Comparison of ENCODE assay signal across 2 cellular contexts in the genomic region with DNA sequence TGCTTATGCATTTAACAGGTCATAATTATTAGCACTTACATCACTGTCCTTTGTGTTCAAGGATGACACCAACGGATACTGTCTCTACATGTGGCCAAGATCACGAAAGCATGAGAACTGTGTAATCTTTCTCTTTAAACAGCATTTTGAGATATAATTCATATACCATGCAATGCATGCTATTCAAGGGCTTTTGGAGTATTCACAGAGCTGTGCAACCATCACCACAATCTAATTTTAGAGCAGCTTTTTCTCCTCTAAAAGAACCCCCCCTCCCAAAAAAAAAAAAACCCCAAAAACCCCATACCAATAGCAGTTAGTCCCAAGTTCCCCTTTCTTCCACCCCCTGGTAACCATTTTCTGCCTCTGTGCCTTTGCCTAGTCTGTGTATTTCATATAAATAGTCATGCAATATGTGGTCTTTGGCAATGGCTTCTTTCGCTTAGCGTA.
TF ChIP-seq lines count a peak whose summit lies in the region.

No MANE protein-coding gene starts in this region.

TF ChIP-seq in liver, 16 proteins besides CTCF, POLR2A, EP300 and RAD21 (continued from another document):
- no peak for TF ChIP-seq JUND (IDR thresholded peaks at IDR 0.05)
- TF ChIP-seq GABPA (IDR thresholded peaks at IDR 0.05 in 1 of 2, conservative IDR thresholded peaks at IDR 0.05 in 1 of 2), result no peak
- no peak for TF ChIP-seq NR2F2 (IDR thresholded peaks at IDR 0.05)
- TF ChIP-seq YY1 (IDR thresholded peaks at IDR 0.05), result no peak
- TF ChIP-seq SP1 (IDR thresholded peaks at IDR 0.05), result no peak
- TF ChIP-seq HNF4A (conservative IDR thresholded peaks at IDR 0.05), result no peak
- TF ChIP-seq EGR1 (IDR thresholded peaks at IDR 0.05; ENCODE audit: low read depth in 2 of 2), result no peak
- no peak for TF ChIP-seq ZBTB33 (IDR thresholded peaks at IDR 0.05)
- TF ChIP-seq, protein P1, sequence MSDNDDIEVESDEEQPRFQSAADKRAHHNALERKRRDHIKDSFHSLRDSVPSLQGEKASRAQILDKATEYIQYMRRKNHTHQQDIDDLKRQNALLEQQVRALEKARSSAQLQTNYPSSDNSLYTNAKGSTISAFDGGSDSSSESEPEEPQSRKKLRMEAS (IDR thresholded peaks at IDR 0.05), result no peak
- TF ChIP-seq TAF1 (conservative IDR thresholded peaks at IDR 0.05), result no peak
- TF ChIP-seq, protein P2, sequence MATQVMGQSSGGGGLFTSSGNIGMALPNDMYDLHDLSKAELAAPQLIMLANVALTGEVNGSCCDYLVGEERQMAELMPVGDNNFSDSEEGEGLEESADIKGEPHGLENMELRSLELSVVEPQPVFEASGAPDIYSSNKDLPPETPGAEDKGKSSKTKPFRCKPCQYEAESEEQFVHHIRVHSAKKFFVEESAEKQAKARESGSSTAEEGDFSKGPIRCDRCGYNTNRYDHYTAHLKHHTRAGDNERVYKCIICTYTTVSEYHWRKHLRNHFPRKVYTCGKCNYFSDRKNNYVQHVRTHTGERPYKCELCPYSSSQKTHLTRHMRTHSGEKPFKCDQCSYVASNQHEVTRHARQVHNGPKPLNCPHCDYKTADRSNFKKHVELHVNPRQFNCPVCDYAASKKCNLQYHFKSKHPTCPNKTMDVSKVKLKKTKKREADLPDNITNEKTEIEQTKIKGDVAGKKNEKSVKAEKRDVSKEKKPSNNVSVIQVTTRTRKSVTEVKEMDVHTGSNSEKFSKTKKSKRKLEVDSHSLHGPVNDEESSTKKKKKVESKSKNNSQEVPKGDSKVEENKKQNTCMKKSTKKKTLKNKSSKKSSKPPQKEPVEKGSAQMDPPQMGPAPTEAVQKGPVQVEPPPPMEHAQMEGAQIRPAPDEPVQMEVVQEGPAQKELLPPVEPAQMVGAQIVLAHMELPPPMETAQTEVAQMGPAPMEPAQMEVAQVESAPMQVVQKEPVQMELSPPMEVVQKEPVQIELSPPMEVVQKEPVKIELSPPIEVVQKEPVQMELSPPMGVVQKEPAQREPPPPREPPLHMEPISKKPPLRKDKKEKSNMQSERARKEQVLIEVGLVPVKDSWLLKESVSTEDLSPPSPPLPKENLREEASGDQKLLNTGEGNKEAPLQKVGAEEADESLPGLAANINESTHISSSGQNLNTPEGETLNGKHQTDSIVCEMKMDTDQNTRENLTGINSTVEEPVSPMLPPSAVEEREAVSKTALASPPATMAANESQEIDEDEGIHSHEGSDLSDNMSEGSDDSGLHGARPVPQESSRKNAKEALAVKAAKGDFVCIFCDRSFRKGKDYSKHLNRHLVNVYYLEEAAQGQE (IDR thresholded peaks at IDR 0.05), result no peak
- no peak for TF ChIP-seq RXRA (IDR thresholded peaks at IDR 0.05)
- no peak for TF ChIP-seq HNF4G (IDR thresholded peaks at IDR 0.05)
TF ChIP-seq in liver: peak in this region for 0.

TF ChIP-seq in HepG2, 621 proteins besides CTCF, POLR2A, EP300 and RAD21:
- TF ChIP-seq ZFP41 (CRISPR knock-in tag; IDR thresholded peaks at IDR 0.05; ENCODE audit: borderline replicate concordance), result no peak
- no peak for TF ChIP-seq ZNF891 (CRISPR knock-in tag; IDR thresholded peaks at IDR 0.05)
- TF ChIP-seq TFAP4 (IDR thresholded peaks at IDR 0.05; ENCODE audit: borderline replicate concordance, low read depth), result no peak
- TF ChIP-seq ZNF768 (CRISPR knock-in tag; IDR thresholded peaks at IDR 0.05), result no peak
- TF ChIP-seq ZNF17 (CRISPR knock-in tag; IDR thresholded peaks at IDR 0.05), result no peak
- no peak for TF ChIP-seq ZSCAN25 (CRISPR knock-in tag; IDR thresholded peaks at IDR 0.05)
- TF ChIP-seq, protein P3, sequence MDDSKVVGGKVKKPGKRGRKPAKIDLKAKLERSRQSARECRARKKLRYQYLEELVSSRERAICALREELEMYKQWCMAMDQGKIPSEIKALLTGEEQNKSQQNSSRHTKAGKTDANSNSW (CRISPR knock-in tag; IDR thresholded peaks at IDR 0.05; ENCODE audit: borderline replicate concordance), result no peak
- no peak for TF ChIP-seq NFE2L2 (IDR thresholded peaks at IDR 0.05; ENCODE audit: low read length)
- no peak for TF ChIP-seq ZNF614 (CRISPR knock-in tag; IDR thresholded peaks at IDR 0.05; ENCODE audit: borderline replicate concordance)
- no peak for TF ChIP-seq SMARCE1 (IDR thresholded peaks at IDR 0.05; ENCODE audit: borderline replicate concordance)
- TF ChIP-seq POLR2AphosphoS2 (IDR thresholded peaks at IDR 0.05; ENCODE audit: low read depth, low read length), result no peak
